In the genomic region with DNA sequence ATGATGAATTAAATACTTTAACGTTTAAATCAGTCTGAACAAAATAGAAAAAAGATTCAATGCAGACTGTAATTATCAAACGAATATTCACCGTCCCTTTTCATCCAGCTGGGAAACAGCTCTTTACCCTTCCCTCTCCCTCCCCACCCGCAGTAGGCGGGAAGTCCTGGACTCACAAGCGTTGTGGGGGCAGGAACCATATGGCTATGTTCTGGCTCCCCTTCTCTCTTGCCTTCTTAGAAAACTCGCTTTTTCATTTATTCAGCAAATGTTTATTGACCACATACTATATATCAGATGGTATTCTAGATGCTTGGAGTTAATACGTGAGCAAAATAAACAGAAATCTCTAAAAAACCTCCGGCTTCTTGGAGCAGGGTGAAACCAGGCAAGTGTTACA, we compare ENCODE assay signal across 8 cellular contexts. TPM values are rescaled to one million over a fixed set of nuclear protein-coding genes. Genes with fewer than 3 reads are reported as not detected.
DNase-seq lines count a peak whose midpoint lies in the region; ATAC-seq and TF ChIP-seq lines count a peak whose summit lies in the region.

No MANE protein-coding gene starts in this region.

- H3K36me3 ChIP-seq in SJSA1 (peaks cover 5% of the 10 kb centered on the region), rectal smooth muscle tissue (ENCODE audit: control insufficient read depth, insufficient read depth, low read length) (no peaks in the 10 kb centered on the region)

- H3K27me3 ChIP-seq in SJSA1 (replicated peaks), result no peaks in the 10 kb centered on the region
- no peaks in the 10 kb centered on the region for H3K27me3 ChIP-seq in rectal smooth muscle tissue (ENCODE audit: control insufficient read depth, insufficient read depth, low read length)

- H3K4me3 ChIP-seq in GM08714 (ENCODE audit: low read length) (peak overlapping the region; percentile 87; the same call in 1 of the 2 replicates), SJSA1 (peak overlapping the region; percentile 84), foreskin fibroblast (ENCODE audit: low read depth in 1 of 2, low read length in 2 of 2) (peak overlapping the region; percentile 77 to 96), rectal smooth muscle tissue (ENCODE audit: low read length) (peak overlapping the region; percentile 91)

- H3K9ac ChIP-seq in rectal smooth muscle tissue (ENCODE audit: low read length), result no peak overlapping the region

- no peaks in the 10 kb centered on the region; the same call in 1 of the 2 replicates for H3K9me3 ChIP-seq in SJSA1 (replicated peaks)

- ATAC-seq in HG02884 (IDR thresholded peaks at IDR 0.05; ENCODE audit: unreplicated experiment), result no peak

- H3K4me1 ChIP-seq in SJSA1 (replicated peaks) (peaks cover 11% of the 10 kb centered on the region), rectal smooth muscle tissue (ENCODE audit: control insufficient read depth, insufficient read depth, low read length) (peaks cover 8% of the 10 kb centered on the region)

- TF ChIP-seq CTCF in foreskin fibroblast (IDR thresholded peaks at IDR 0.05; ENCODE audit: low read depth, low read length), result no peak

- H3K27ac ChIP-seq in SJSA1, result no peak overlapping the region
- H3K27ac ChIP-seq in rectal smooth muscle tissue (ENCODE audit: low read depth, low read length), result peak overlapping the region; percentile 79

- no peak for DNase-seq in SJSA1 (ENCODE audit: low read depth in 1 of 2, low spot score in 2 of 2)
- no peak for DNase-seq in foreskin fibroblast
- no peak for DNase-seq in stimulated activated naive CD4-positive, alpha-beta T cell treated with Interleukin-2 at 50 U/mL for 16 hours (lab: John Stamatoyannopoulos, UW)
- no peak for DNase-seq in NCI-H510A treated with DMSO at 0.1 percent for 48 hours (lab: John Stamatoyannopoulos, UW)
- DNase-seq in RPMI8226, result no peak

RNA-seq across cellular contexts. Expression of a gene that starts 0.7 kb away (rescaled TPM):
- total RNA-seq in SJSA1 (2014; rRNA removed; shearing (Covaris generic)), result 4.6 and 10.2 TPM in 2 replicates

RNA-seq across cellular contexts. Expression of a gene that starts 25.7 kb away (rescaled TPM):
- total RNA-seq in SJSA1 (2014; rRNA removed; shearing (Covaris generic)), result 135 and 145 TPM in 2 replicates
